Comparison of ENCODE assay signal across 18 cellular contexts in genomic region chr1:4932666-4933065, GRCh38.
A peak's percentile ranks its signal among the peaks of the same experiment; 100 is the strongest.
DNase-seq lines count a peak whose midpoint lies in the region; ATAC-seq and TF ChIP-seq lines count a peak whose summit lies in the region.
"Had no signal": no experiment of that assay in that cellular context is flagged by ENCODE, and none has a peak within 500 bp of the region (broad histone marks: within the 10 kb centered on the region; RNA-seq: fewer than 3 reads in every experiment).

No MANE protein-coding gene starts in this region.

- DNase-seq in G401 (ENCODE audit: low spot score) = peak; percentile 62
- peak; percentile 44 for DNase-seq in cerebellum (ENCODE audit: low spot score)
- DNase-seq in neural progenitor cell (ENCODE audit: low spot score) = peak; percentile 8
- no peak for DNase-seq in retina
- DNase-seq: AML-193; Caco-2; Calu3; CD4-positive, alpha-beta T cell; CD8-positive, alpha-beta T cell; DMS79 treated with DMSO at 0.1 percent for 48 hours; GDM1 had no signal

- no peaks in the 10 kb centered on the region for H3K36me3 Mint-ChIP-seq in neural progenitor cell
- H3K36me3 Mint-ChIP-seq: CD8-positive, alpha-beta T cell had no signal

- H3K27me3 Mint-ChIP-seq in neural progenitor cell (ENCODE audit: insufficient read depth, low read depth) = peaks cover 17% of the 10 kb centered on the region
- H3K27me3 Mint-ChIP-seq: B cell had no signal

- no peak for ATAC-seq in GM18870 (IDR thresholded peaks at IDR 0.05; ENCODE audit: unreplicated experiment)
- ATAC-seq: A549; CD8-positive, alpha-beta T cell; GM12878 had no signal

- H3K27ac Mint-ChIP-seq in neural progenitor cell = no peak overlapping the region
- H3K27ac Mint-ChIP-seq: B cell; CD4-positive, alpha-beta T cell; CD8-positive, alpha-beta T cell had no signal

- H3K4me2 ChIP-seq in neural progenitor cell = no peak overlapping the region
- H3K4me2 ChIP-seq: A549; BLaER1 treated with 17β-estradiol and CSF1 and Interleukin-3, amounts not matched to agents 10 nM and 100 nM had no signal

- peaks cover 11% of the 10 kb centered on the region for H3K4me1 ChIP-seq in neural progenitor cell
- H3K4me1 ChIP-seq: A549, Caco-2 had no signal

- no peak overlapping the region for H3K4me3 Mint-ChIP-seq in neural progenitor cell
- H3K4me3 Mint-ChIP-seq: B cell; CD4-positive, alpha-beta T cell; CD8-positive, alpha-beta T cell had no signal

- H3K4me1 Mint-ChIP-seq in neural progenitor cell = peaks cover 28% of the 10 kb centered on the region
- H3K4me1 Mint-ChIP-seq: B cell had no signal

- no peaks in the 10 kb centered on the region for H3K36me3 ChIP-seq in neural progenitor cell
- H3K36me3 ChIP-seq: BLaER1 treated with 17β-estradiol and CSF1 and Interleukin-3, amounts not matched to agents 10 nM and 100 nM had no signal

- no peaks in the 10 kb centered on the region for H3F3A ChIP-seq in neural progenitor cell (ENCODE audit: low read depth)

- no peaks in the 10 kb centered on the region for H3K9me3 ChIP-seq in neural progenitor cell (ENCODE audit: low read depth)
- H3K9me3 ChIP-seq: A549; BLaER1 treated with 17β-estradiol and CSF1 and Interleukin-3, amounts not matched to agents 10 nM and 100 nM; Caco-2 had no signal

- H3K27me3 ChIP-seq in neural progenitor cell = no peaks in the 10 kb centered on the region
- H3K27me3 ChIP-seq: BLaER1 treated with 17β-estradiol and CSF1 and Interleukin-3, amounts not matched to agents 10 nM and 100 nM had no signal

- no peak for TF ChIP-seq CTCF in neural progenitor cell (IDR thresholded peaks at IDR 0.05)

- in situ Hi-C loops in G401 (cut with HindIII; ENCODE audit: low sequenced_read_pairs) = no loop called here

- H2AFZ ChIP-seq in neural progenitor cell (replicated peaks) = no peak overlapping the region

- H4K20me1 ChIP-seq in neural progenitor cell (ENCODE audit: low read depth) = no peaks in the 10 kb centered on the region

- no peak overlapping the region for H3K9ac ChIP-seq in neural progenitor cell
- H3K9ac ChIP-seq: BLaER1 treated with 17β-estradiol and CSF1 and Interleukin-3, amounts not matched to agents 10 nM and 100 nM had no signal

- no peak overlapping the region for H3K27ac ChIP-seq in neural progenitor cell
- H3K27ac ChIP-seq: 22Rv1; A549; BLaER1 treated with 17β-estradiol and CSF1 and Interleukin-3, amounts not matched to agents 10 nM and 100 nM; C4-2B had no signal

- no peak overlapping the region for H3K4me3 ChIP-seq in neural progenitor cell
- H3K4me3 ChIP-seq: A549; BLaER1 treated with 17β-estradiol and CSF1 and Interleukin-3, amounts not matched to agents 10 nM and 100 nM; GM12878 had no signal

- H3K9me3 Mint-ChIP-seq in neural progenitor cell = no peaks in the 10 kb centered on the region
- H3K9me3 Mint-ChIP-seq: CD4-positive, alpha-beta T cell; CD8-positive, alpha-beta T cell had no signal

- H3K79me2 ChIP-seq in neural progenitor cell (ENCODE audit: low read depth) = no peaks in the 10 kb centered on the region
